Comparison of ENCODE assay signal across 29 cellular contexts in the genomic region with DNA sequence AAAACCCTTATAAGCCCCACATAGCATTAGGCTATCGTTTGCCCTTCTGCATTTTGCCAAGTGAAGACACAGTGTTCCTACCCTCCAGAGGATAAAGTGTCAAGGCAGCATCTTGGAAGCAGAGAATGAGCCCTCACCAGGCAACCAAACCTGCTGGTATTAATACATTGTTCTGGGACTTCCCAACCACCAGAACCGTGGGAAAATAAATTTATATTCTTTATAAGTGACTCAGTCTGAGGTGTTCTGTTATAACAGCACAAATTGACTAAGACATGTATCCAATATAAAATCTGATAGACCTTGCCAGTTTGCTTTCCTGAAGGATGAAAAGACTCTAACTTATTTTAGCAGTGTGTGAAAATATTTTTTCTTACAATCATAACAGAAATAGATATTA.
"Had no signal": no experiment of that assay in that cellular context is flagged by ENCODE, and none has a peak within 500 bp of the region (broad histone marks: within the 10 kb centered on the region; RNA-seq: fewer than 3 reads in every experiment).

No MANE protein-coding gene starts in this region.

- ATAC-seq: activated naive CD4-positive, alpha-beta T cell treated with anti-CD3 and anti-CD28 coated beads, Interleukin-2, amount 50 U/mL, for 72 hours; activated T-cell treated with anti-CD3 and anti-CD28 coated beads, Interleukin-2, amount 50 U/mL, for 72 hours; effector memory CD8-positive, alpha-beta T cell; gastrocnemius medialis; heart left ventricle; T-helper 17 cell; WTC11 had no signal

- DNase-seq: activated CD4-positive, alpha-beta memory T cell treated with anti-CD3 and anti-CD28 coated beads, Interleukin-2, amount 10 ng/mL, durations not matched to agents 7 days and 5 days; activated CD4-positive, alpha-beta T cell treated with anti-CD3 and anti-CD28 coated beads for 1 hour; activated CD4-positive, alpha-beta T cell treated with anti-CD3 and anti-CD28 coated beads for 4 hours; activated CD4-positive, alpha-beta T cell treated with anti-CD3 and anti-CD28 coated beads, Interleukin-2, amount 10 ng/mL, durations not matched to agents 7 days and 5 days; activated CD4-positive, alpha-beta T cell treated with anti-CD3 and anti-CD28 coated beads, Interleukin-2, amount 50 U/mL, for 4 hours; activated CD8-positive, alpha-beta memory T cell treated with anti-CD3 and anti-CD28 coated beads, Interleukin-2, amount 50 U/mL, for 48 hours; activated gamma-delta T cell; activated naive CD4-positive, alpha-beta T cell; activated naive CD4-positive, alpha-beta T cell treated with anti-CD3 and anti-CD28 coated beads, Interleukin-2, amount 10 ng/mL, durations not matched to agents 7 days and 5 days; activated naive CD8-positive, alpha-beta T cell treated with anti-CD3 and anti-CD28 coated beads, Interleukin-2, amount 10 ng/mL, durations not matched to agents 7 days and 5 days; activated T-cell treated with anti-CD3 and anti-CD28 coated beads for 4 hours; activated T-cell treated with anti-CD3 and anti-CD28 coated beads, Interleukin-2, amount 50 U/mL, for 24 hours; activated T-cell treated with anti-CD3 and anti-CD28 coated beads, Interleukin-2, amount 50 U/mL, for 72 hours; dermis blood vessel endothelial cell; effector CD4-positive, alpha-beta T cell; effector memory CD8-positive, alpha-beta T cell; esophagus squamous epithelium; foreskin fibroblast; gastrocnemius medialis; glutamatergic neuron; heart left ventricle; T-helper 1 cell; T-helper 17 cell; T1000 had no signal

- H3K36me3 ChIP-seq: ascending aorta, esophagus squamous epithelium, gastrocnemius medialis, heart left ventricle had no signal

- H3K4me3 ChIP-seq: ascending aorta, coronary artery, esophagus squamous epithelium, gastrocnemius medialis, heart left ventricle had no signal

- H3K27ac ChIP-seq: ascending aorta, coronary artery, epithelial cell of prostate, esophagus squamous epithelium, gastrocnemius medialis, heart left ventricle had no signal

- H3K4me1 ChIP-seq: ascending aorta, esophagus squamous epithelium, gastrocnemius medialis, heart left ventricle had no signal

- H3K27me3 ChIP-seq: ascending aorta, esophagus squamous epithelium, gastrocnemius medialis, heart left ventricle had no signal

- H3K9me3 ChIP-seq: ascending aorta, gastrocnemius medialis had no signal
